Comparison of ENCODE assay signal across 31 cellular contexts in the genomic region with DNA sequence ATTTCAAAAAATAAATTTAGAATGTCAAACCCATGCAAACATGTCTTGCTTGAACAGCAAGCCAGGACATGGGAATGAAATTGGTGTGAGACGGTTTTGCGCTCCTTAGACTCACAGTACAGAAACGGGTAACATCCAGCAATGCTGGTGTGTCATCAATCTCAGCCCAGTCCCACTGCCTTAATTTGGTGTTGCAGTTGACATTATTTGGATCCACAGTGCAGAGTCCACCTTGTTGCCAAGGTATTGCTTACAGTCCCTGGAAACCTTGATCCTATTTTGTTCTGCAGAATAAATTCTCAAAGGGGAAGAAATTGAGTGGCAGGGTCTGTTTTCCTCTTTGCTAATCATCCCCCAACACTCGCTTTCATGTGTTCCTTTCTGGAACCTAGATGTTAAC.
"Had no signal": no experiment of that assay in that cellular context is flagged by ENCODE, and none has a peak within 500 bp of the region (broad histone marks: within the 10 kb centered on the region; RNA-seq: fewer than 3 reads in every experiment).

No MANE protein-coding gene starts in this region.

- DNase-seq: activated CD4-positive, alpha-beta memory T cell treated with anti-CD3 and anti-CD28 coated beads for 36 hours; activated CD4-positive, alpha-beta T cell treated with anti-CD3 and anti-CD28 coated beads for 36 hours; activated CD4-positive, alpha-beta T cell treated with anti-CD3 and anti-CD28 coated beads, Interleukin-2, amount 10 ng/mL, durations not matched to agents 24 days and 14 days; activated CD4-positive, CD25-positive, alpha-beta regulatory T cell; activated CD4-positive, CD25-positive, alpha-beta regulatory T cell treated with anti-CD3 and anti-CD28 coated beads, Interleukin-2, amount 50 U/mL, for 72 hours; activated CD8-positive, alpha-beta memory T cell treated with anti-CD3 and anti-CD28 coated beads, Interleukin-2, amount 10 ng/mL, durations not matched to agents 7 days and 5 days; activated CD8-positive, alpha-beta memory T cell treated with anti-CD3 and anti-CD28 coated beads, Interleukin-2, amount 50 U/mL, for 4 hours; activated CD8-positive, alpha-beta T cell treated with anti-CD3 and anti-CD28 coated beads, Interleukin-2, amount 10 ng/mL, durations not matched to agents 7 days and 5 days; activated effector memory CD4-positive, alpha-beta T cell treated with anti-CD3 and anti-CD28 coated beads, Interleukin-2, amount 50 U/mL, for 16 hours; activated naive CD4-positive, alpha-beta T cell treated with anti-CD3 and anti-CD28 coated beads for 36 hours; activated naive CD8-positive, alpha-beta T cell treated with anti-CD3 and anti-CD28 coated beads for 36 hours; activated naive CD8-positive, alpha-beta T cell treated with anti-CD3 and anti-CD28 coated beads, Interleukin-2, amount 50 U/mL, for 24 hours; activated T-cell treated with anti-CD3 and anti-CD28 coated beads, Interleukin-2, amount 50 U/mL, for 1 hour; activated T-cell treated with anti-CD3 and anti-CD28 coated beads, Interleukin-2, amount 50 U/mL, for 48 hours; adrenal gland; amygdala; aorta; body of pancreas; caudate nucleus; cortex of kidney; dermis blood vessel endothelial cell; effector CD4-positive, alpha-beta T cell; effector memory CD8-positive, alpha-beta T cell; erythroblast; foreskin keratinocyte; gastrocnemius medialis; glutamatergic neuron; heart left ventricle; T-helper 2 cell had no signal

- H3K9me3 ChIP-seq: adrenal gland, body of pancreas, esophagus muscularis mucosa, gastrocnemius medialis, heart left ventricle had no signal

- H3K27ac ChIP-seq: adrenal gland, body of pancreas, esophagus muscularis mucosa, foreskin keratinocyte, gastrocnemius medialis, heart left ventricle had no signal

- H3K36me3 ChIP-seq: adrenal gland, esophagus muscularis mucosa, gastrocnemius medialis, heart left ventricle had no signal

- H3K4me1 ChIP-seq: adrenal gland, body of pancreas, esophagus muscularis mucosa, foreskin keratinocyte, gastrocnemius medialis, heart left ventricle had no signal

- FAIRE-seq: colon had no signal

- H3K4me3 ChIP-seq: adrenal gland, body of pancreas, esophagus muscularis mucosa, gastrocnemius medialis, heart left ventricle had no signal

- H3K27me3 ChIP-seq: adrenal gland, body of pancreas, esophagus muscularis mucosa, foreskin keratinocyte, gastrocnemius medialis, heart left ventricle had no signal
